In the genomic region with DNA sequence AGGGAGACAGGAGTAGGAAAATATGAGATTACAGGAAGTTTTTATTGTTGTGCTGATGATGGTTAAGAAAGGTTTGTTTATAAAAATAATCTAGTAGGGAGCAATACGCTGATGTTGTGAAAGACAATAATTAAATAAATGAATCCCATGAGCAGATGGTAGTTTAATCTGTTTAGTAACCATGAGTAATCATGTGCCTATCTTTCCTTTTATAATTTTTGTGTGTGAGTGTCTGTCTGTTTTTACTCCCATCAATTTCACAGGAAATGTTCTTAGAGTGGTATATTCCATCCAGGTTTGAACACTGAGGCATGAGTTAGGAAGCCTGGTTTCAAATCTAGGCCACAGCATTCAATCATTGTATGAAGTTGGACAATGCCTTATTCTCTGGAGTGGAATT, we compare ENCODE assay signal across 2 cellular contexts.
A peak's percentile ranks its signal among the peaks of the same experiment; 100 is the strongest.
TF ChIP-seq lines count a peak whose summit lies in the region.

No MANE protein-coding gene starts in this region.

TF ChIP-seq in SK-N-SH treated with all-trans-retinoic acid at 6 μM for 48 hours, 23 proteins besides CTCF, POLR2A, EP300 and RAD21 (continued from another document):
- TF ChIP-seq, protein P1, sequence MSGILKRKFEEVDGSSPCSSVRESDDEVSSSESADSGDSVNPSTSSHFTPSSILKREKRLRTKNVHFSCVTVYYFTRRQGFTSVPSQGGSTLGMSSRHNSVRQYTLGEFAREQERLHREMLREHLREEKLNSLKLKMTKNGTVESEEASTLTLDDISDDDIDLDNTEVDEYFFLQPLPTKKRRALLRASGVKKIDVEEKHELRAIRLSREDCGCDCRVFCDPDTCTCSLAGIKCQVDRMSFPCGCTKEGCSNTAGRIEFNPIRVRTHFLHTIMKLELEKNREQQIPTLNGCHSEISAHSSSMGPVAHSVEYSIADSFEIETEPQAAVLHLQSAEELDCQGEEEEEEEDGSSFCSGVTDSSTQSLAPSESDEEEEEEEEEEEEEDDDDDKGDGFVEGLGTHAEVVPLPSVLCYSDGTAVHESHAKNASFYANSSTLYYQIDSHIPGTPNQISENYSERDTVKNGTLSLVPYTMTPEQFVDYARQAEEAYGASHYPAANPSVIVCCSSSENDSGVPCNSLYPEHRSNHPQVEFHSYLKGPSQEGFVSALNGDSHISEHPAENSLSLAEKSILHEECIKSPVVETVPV (CRISPR knock-in tag; IDR thresholded peaks at IDR 0.05) = no peak
- TF ChIP-seq ZC3H10 (CRISPR knock-in tag; IDR thresholded peaks at IDR 0.05) (no peak), ISL1 (CRISPR knock-in tag; IDR thresholded peaks at IDR 0.05) (peak; percentile 62)

TF ChIP-seq in SK-N-SH, 30 proteins besides CTCF, POLR2A, EP300 and RAD21 (continued from another document):
- TF ChIP-seq, protein P2, sequence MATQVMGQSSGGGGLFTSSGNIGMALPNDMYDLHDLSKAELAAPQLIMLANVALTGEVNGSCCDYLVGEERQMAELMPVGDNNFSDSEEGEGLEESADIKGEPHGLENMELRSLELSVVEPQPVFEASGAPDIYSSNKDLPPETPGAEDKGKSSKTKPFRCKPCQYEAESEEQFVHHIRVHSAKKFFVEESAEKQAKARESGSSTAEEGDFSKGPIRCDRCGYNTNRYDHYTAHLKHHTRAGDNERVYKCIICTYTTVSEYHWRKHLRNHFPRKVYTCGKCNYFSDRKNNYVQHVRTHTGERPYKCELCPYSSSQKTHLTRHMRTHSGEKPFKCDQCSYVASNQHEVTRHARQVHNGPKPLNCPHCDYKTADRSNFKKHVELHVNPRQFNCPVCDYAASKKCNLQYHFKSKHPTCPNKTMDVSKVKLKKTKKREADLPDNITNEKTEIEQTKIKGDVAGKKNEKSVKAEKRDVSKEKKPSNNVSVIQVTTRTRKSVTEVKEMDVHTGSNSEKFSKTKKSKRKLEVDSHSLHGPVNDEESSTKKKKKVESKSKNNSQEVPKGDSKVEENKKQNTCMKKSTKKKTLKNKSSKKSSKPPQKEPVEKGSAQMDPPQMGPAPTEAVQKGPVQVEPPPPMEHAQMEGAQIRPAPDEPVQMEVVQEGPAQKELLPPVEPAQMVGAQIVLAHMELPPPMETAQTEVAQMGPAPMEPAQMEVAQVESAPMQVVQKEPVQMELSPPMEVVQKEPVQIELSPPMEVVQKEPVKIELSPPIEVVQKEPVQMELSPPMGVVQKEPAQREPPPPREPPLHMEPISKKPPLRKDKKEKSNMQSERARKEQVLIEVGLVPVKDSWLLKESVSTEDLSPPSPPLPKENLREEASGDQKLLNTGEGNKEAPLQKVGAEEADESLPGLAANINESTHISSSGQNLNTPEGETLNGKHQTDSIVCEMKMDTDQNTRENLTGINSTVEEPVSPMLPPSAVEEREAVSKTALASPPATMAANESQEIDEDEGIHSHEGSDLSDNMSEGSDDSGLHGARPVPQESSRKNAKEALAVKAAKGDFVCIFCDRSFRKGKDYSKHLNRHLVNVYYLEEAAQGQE (IDR thresholded peaks at IDR 0.05; ENCODE audit: low read depth, low read length) = no peak
- TF ChIP-seq SMC3 (IDR thresholded peaks at IDR 0.05; ENCODE audit: low read depth, low read length) (no peak), GABPA (IDR thresholded peaks at IDR 0.05; ENCODE audit: low read depth) (no peak), FOXM1 (IDR thresholded peaks at IDR 0.05; ENCODE audit: low read depth) (no peak), EZH2phosphoT487 (IDR thresholded peaks at IDR 0.05; ENCODE audit: borderline replicate concordance, low read depth) (no peak), NRF1 (IDR thresholded peaks at IDR 0.05; ENCODE audit: low read depth, low read length) (no peak), TEAD4 (IDR thresholded peaks at IDR 0.05; ENCODE audit: borderline replicate concordance, insufficient read depth) (no peak), RFX5 (IDR thresholded peaks at IDR 0.05; ENCODE audit: low read length) (no peak), TAF1 (IDR thresholded peaks at IDR 0.05; ENCODE audit: borderline replicate concordance, low read depth, low read length) (no peak), CHD2 (IDR thresholded peaks at IDR 0.05; ENCODE audit: low read length, partially characterized antibody) (no peak)
